In genomic region chr3:49519266-49519665, GRCh38 we compare ENCODE assay signal across 1 cellular context.
TF ChIP-seq lines count a peak whose summit lies in the region.

No MANE protein-coding gene starts in this region.

TF ChIP-seq in endothelial cell of umbilical vein, 7 proteins besides CTCF, POLR2A, EP300 and RAD21:
- TF ChIP-seq MAX (IDR thresholded peaks at IDR 0.05; ENCODE audit: insufficient read depth, insufficient read length) (no peak), GATA2 (IDR thresholded peaks at IDR 0.05; ENCODE audit: insufficient read depth, insufficient read length, low read depth, low read length) (no peak), MYC (IDR thresholded peaks at IDR 0.05; ENCODE audit: low read depth, low read length) (no peak), JUN (IDR thresholded peaks at IDR 0.05; ENCODE audit: borderline replicate concordance, insufficient read depth, insufficient read length, low read depth) (no peak), POLR2AphosphoS5 (IDR thresholded peaks at IDR 0.05; ENCODE audit: insufficient read depth, low read depth, low read length) (no peak)
